In genomic region chr1:25619101-25619890, GRCh38 we compare ENCODE assay signal across 8 cellular contexts. TPM values are rescaled to one million over a fixed set of nuclear protein-coding genes. Genes with fewer than 3 reads are reported as not detected.
DNase-seq lines count a peak whose midpoint lies in the region; ATAC-seq and TF ChIP-seq lines count a peak whose summit lies in the region.

No MANE protein-coding gene starts in this region.

- intact Hi-C loops in head of caudate nucleus (cut with DNase I) = no loop called here
- intact Hi-C loops in prostate gland (cut with DNase I) = no loop called here

- peaks cover 11% of the 10 kb centered on the region for H3K4me1 ChIP-seq in prostate gland (replicated peaks)

- TF ChIP-seq POLR2A in prostate gland (IDR thresholded peaks at IDR 0.05) = no peak

- no peaks in the 10 kb centered on the region for H3K27me3 ChIP-seq in prostate gland (replicated peaks; ENCODE audit: insufficient read depth)

- H3K27ac ChIP-seq in prostate gland = peak overlapping the region; percentile 5 to 46

- H3K36me3 ChIP-seq in prostate gland = no peaks in the 10 kb centered on the region

- ATAC-seq in HG02970 (IDR thresholded peaks at IDR 0.05; ENCODE audit: low FRiP score, unreplicated experiment) (no peak), GM18511 (IDR thresholded peaks at IDR 0.05; ENCODE audit: unreplicated experiment) (no peak)

- WGBS in prostate gland = 35% methylated on average over 11 of the region's 11 CpGs

- peak; percentile 58 to 78 (median 74) for TF ChIP-seq CTCF in prostate gland (IDR thresholded peaks at IDR 0.05)

- H3K9me3 ChIP-seq in prostate gland = no peaks in the 10 kb centered on the region

- H3K4me3 ChIP-seq in prostate gland = peak overlapping the region; percentile 80 to 93

- peak; percentile 39 for DNase-seq in NCI-H2171 treated with DMSO at 0.1 percent for 48 hours (lab: John Stamatoyannopoulos, UW)
- DNase-seq in NCI-H2171 (lab: John Stamatoyannopoulos, UW) = no peak
- DNase-seq in NOMO-1 treated with dmso at 0.1 percent for 144 hours (lab: John Stamatoyannopoulos, UW; ENCODE audit: unreplicated experiment) = peak; percentile 21
- peak; percentile 69 for DNase-seq in activated naive CD4-positive, alpha-beta T cell treated with anti-CD3 and anti-CD28 coated beads, Interleukin-2, amount 50 U/mL, for 16 hours
- DNase-seq in head of caudate nucleus = peak; percentile 36 to 88 (median 72)
- DNase-seq in prostate gland (ENCODE audit: low spot score) = no peak

RNA-seq across cellular contexts. Expression of gene MAN1C1, which starts 2.7 kb away (rescaled TPM):
- total RNA-seq in prostate gland = 10 to 100 TPM; 22.8 to 34.4 TPM

Comparison
In these comparisons a context has a peak if more than half of its experiments do, and no peak if none do; other contexts are left out.
1. DNase-seq: peak in NCI-H2171 treated with DMSO at 0.1 percent for 48 hours (single experiment), NOMO-1 treated with dmso at 0.1 percent for 144 hours (single experiment), activated naive CD4-positive, alpha-beta T cell treated with anti-CD3 and anti-CD28 coated beads, Interleukin-2, amount 50 U/mL, for 16 hours (single experiment) and head of caudate nucleus (42 of 42); none in NCI-H2171 (single experiment) and prostate gland (single experiment).